Comparison of ENCODE assay signal across 16 cellular contexts in the genomic region with DNA sequence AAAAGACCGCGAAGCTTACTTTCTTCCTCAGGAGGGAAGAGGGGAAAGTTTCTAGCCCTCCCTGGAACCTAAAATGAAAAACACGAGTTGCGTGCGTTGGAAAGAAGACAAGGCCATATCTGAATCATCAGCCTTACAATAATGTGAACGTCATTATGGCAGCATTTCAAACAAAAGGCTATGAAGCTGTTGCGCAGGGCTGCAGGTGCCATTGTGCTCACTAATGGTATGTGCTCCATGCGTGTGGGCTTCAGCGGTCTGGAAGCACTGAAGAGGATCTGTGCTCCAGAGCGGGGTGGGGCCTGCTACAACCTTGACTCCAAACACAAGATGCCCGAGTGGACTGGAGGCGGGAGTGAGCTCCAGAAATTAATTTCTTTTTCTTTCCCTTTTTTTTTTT. TPM values are rescaled to one million over a fixed set of nuclear protein-coding genes. Genes with fewer than 3 reads are reported as not detected.
A peak's percentile ranks its signal among the peaks of the same experiment; 100 is the strongest.
DNase-seq lines count a peak whose midpoint lies in the region; ATAC-seq and TF ChIP-seq lines count a peak whose summit lies in the region.
"Had no signal": no experiment of that assay in that cellular context is flagged by ENCODE, and none has a peak within 500 bp of the region (broad histone marks: within the 10 kb centered on the region; RNA-seq: fewer than 3 reads in every experiment).

No MANE protein-coding gene starts in this region.

- H3K4me3 ChIP-seq in right atrium auricular region (no peak overlapping the region), heart left ventricle (no peak overlapping the region), colonic mucosa (no peak overlapping the region), brain microvascular endothelial cell (ENCODE audit: low read depth, low read length) (no peak overlapping the region)
- H3K4me3 ChIP-seq: HAP-1, Peyer's patch had no signal

- WGBS in heart left ventricle, 4 donors = 92 to 94% (median 92%) methylated on average over 12 of the region's 12 CpGs

- H3K9ac ChIP-seq in colonic mucosa (ENCODE audit: low read depth in 2 of 2, low read length in 2 of 2) = no peak overlapping the region

- peak; percentile 40 for DNase-seq in right atrium auricular region (ENCODE audit: low spot score)
- DNase-seq in heart left ventricle = no peak
- peak; percentile 15 for DNase-seq in colonic mucosa
- peak; percentile 76 for DNase-seq in iris pigment epithelial cell (ENCODE audit: low read depth)
- no peak for DNase-seq in G401 (ENCODE audit: low spot score)
- DNase-seq in brain microvascular endothelial cell = no peak
- no peak for DNase-seq in activated T-cell treated with anti-CD3 and anti-CD28 coated beads for 4 hours
- DNase-seq: C1 segment of cervical spinal cord, DMS 273 treated with DMSO at 0.1 percent for 48 hours, NCI-H1417 treated with DMSO at 0.1 percent for 48 hours, NCI-H2029, NCI-H510A treated with DMSO at 0.1 percent for 48 hours, Right ventricle myocardium superior had no signal

- no peaks in the 10 kb centered on the region for H3K9me3 ChIP-seq in right atrium auricular region
- H3K9me3 ChIP-seq in heart left ventricle = no peaks in the 10 kb centered on the region
- no peaks in the 10 kb centered on the region for H3K9me3 ChIP-seq in colonic mucosa
- H3K9me3 ChIP-seq: HAP-1, Peyer's patch had no signal

- H3K27ac ChIP-seq in right atrium auricular region (no peak overlapping the region), heart left ventricle (no peak overlapping the region), colonic mucosa (no peak overlapping the region), brain microvascular endothelial cell (no peak overlapping the region)
- H3K27ac ChIP-seq: Peyer's patch had no signal

- H3K36me3 ChIP-seq in right atrium auricular region (no peaks in the 10 kb centered on the region), heart left ventricle (no peaks in the 10 kb centered on the region), colonic mucosa (no peaks in the 10 kb centered on the region), brain microvascular endothelial cell (replicated peaks) (no peaks in the 10 kb centered on the region)
- H3K36me3 ChIP-seq: HAP-1, Peyer's patch had no signal

- H3K4me1 ChIP-seq in right atrium auricular region (peaks cover 0 to under 1% of the 10 kb centered on the region in 2 donors), heart left ventricle (peaks cover 0 to 17% (median 3%) of the 10 kb centered on the region in 12 donors), colonic mucosa (peaks cover 4% of the 10 kb centered on the region)
- H3K4me1 ChIP-seq: HAP-1 had no signal

- no peak for TF ChIP-seq CTCF in right atrium auricular region (IDR thresholded peaks at IDR 0.05)
- no peak for TF ChIP-seq CTCF in heart left ventricle (IDR thresholded peaks at IDR 0.05)
- TF ChIP-seq CTCF in colonic mucosa (IDR thresholded peaks at IDR 0.05) = no peak
- no peak for TF ChIP-seq CTCF in brain microvascular endothelial cell (IDR thresholded peaks at IDR 0.05; ENCODE audit: low read depth, low read length, missing control alignments)

- intact Hi-C loops in heart left ventricle (cut with DNase I) = no loop called here
- intact Hi-C loops in colonic mucosa (cut with DNase I) = no loop called here

- in situ Hi-C loops in G401 (cut with HindIII; ENCODE audit: low sequenced_read_pairs) (no loop called here), brain microvascular endothelial cell (cut with HindIII; ENCODE audit: low pct_ligation_motif_present, low sequenced_read_pairs) (loop anchor here (25.0 kb wide), 1 partner anchor 250 kb away; no protein-coding TSS in a partner anchor)

- H3K27me3 ChIP-seq in right atrium auricular region (no peaks in the 10 kb centered on the region), heart left ventricle (no peaks in the 10 kb centered on the region), colonic mucosa (no peaks in the 10 kb centered on the region), brain microvascular endothelial cell (replicated peaks) (no peaks in the 10 kb centered on the region)
- H3K27me3 ChIP-seq: Peyer's patch had no signal

- no peak for TF ChIP-seq POLR2A in heart left ventricle (IDR thresholded peaks at IDR 0.05)

- ATAC-seq in heart left ventricle (no peak), GM18517 (IDR thresholded peaks at IDR 0.05; ENCODE audit: unreplicated experiment) (no peak)

RNA-seq across cellular contexts. Expression of gene CYB5B, which starts 12.1 kb away (rescaled TPM):
- 10 to 100 TPM; 29.4 to 31.9 TPM for total RNA-seq in right atrium auricular region
- 10 to 100 TPM; 31.1 to 89.2 (median 65.0) TPM for total RNA-seq in heart left ventricle
- 10 to 100 TPM; 46.3 to 65.7 TPM for polyA plus RNA-seq in heart left ventricle
- total RNA-seq in colonic mucosa = 100 to 1,000 TPM; 166 to 220 TPM
- 72.8 and 112 TPM in 2 replicates for total RNA-seq in G401 (2014; rRNA removed; shearing (Covaris generic))

RNA-seq across cellular contexts. Expression of gene TERF2, which starts 26.5 kb away (rescaled TPM):
- 10 to 100 TPM; 17.1 to 19.2 TPM for total RNA-seq in right atrium auricular region
- 10 to 100 TPM in 8 of 9 donors, 1 to 10 TPM in 1; 9.7 to 45.9 (median 25.9) TPM for total RNA-seq in heart left ventricle
- polyA plus RNA-seq in heart left ventricle = 10 to 100 TPM in 1 of 2 donors, 1 to 10 TPM in 1; 6.9 to 19.2 TPM
- 10 to 100 TPM; 31.2 to 38.5 TPM for total RNA-seq in colonic mucosa
- 24.0 and 31.5 TPM in 2 replicates for total RNA-seq in G401 (2014; rRNA removed; shearing (Covaris generic))

Comparison
In these comparisons a context has a peak if more than half of its experiments do, and no peak if none do; other contexts are left out.
1. DNase-seq: peak in right atrium auricular region (single experiment), colonic mucosa (single experiment) and iris pigment epithelial cell (single experiment); none in heart left ventricle (0 of 5), G401 (single experiment), brain microvascular endothelial cell (single experiment) and activated T-cell treated with anti-CD3 and anti-CD28 coated beads for 4 hours (single experiment).